Comparison of ENCODE assay signal across 8 cellular contexts in the genomic region with DNA sequence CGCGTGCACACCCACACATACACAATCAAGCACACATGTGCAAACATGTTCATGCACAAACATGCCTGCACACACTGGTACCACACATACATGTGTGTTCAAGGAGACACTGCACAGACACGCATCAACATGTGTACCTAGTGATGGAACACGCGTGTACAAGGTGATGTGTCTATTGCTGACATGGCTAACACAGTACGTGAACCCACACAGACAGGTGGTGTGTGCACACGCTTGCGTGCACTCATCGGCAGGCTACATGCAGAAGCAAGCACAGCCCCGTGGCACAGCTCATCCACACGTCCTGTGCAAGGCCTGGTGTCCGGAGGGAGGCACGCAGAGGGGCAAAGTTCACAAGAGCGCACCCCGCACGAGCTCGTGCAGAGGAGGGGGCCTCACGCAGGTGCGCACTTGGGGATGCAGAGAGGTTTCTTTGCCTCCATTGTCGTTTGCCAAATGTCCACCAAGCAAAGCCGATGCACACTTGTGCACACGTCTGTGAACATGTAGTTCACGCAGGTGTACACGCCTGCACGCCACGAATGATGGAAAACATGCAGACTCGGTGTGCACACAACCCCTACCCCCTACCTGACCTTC. TPM values are rescaled to one million over a fixed set of nuclear protein-coding genes. Genes with fewer than 3 reads are reported as not detected.
DNase-seq lines count a peak whose midpoint lies in the region; ATAC-seq and TF ChIP-seq lines count a peak whose summit lies in the region.

No MANE protein-coding gene starts in this region.

- H3K27ac ChIP-seq in esophagus (ENCODE audit: low read depth in 2 of 2, low read length in 1 of 2) (peak overlapping the region; percentile 98), prostate gland (peak overlapping the region in 1 of 2 donors; percentile 89)

- no peak for TF ChIP-seq CTCF in GM06990 (IDR thresholded peaks at IDR 0.05; ENCODE audit: insufficient read depth, low read length, poor library complexity, severe bottlenecking)
- TF ChIP-seq CTCF in prostate gland (IDR thresholded peaks at IDR 0.05): no peak

- peaks cover 9% of the 10 kb centered on the region for H3K36me3 ChIP-seq in GM06990 (ENCODE audit: control insufficient read depth, insufficient read depth, low read length)
- peaks cover 0 to 18% of the 10 kb centered on the region in 2 donors for H3K36me3 ChIP-seq in esophagus (ENCODE audit: control insufficient read depth in 2 of 2, insufficient read depth in 2 of 2, low read length in 1 of 2)
- H3K36me3 ChIP-seq in prostate gland: peaks cover 0 to 8% of the 10 kb centered on the region in 2 donors

- peak overlapping the region; percentile 84 for H3K4me3 ChIP-seq in GM06990 (replicated peaks; ENCODE audit: low read depth, low read length)
- H3K4me3 ChIP-seq in esophagus (ENCODE audit: low read depth in 1 of 2, low read length in 2 of 2): peak overlapping the region; percentile 69 to 77
- peak overlapping the region; percentile 79 to 97 for H3K4me3 ChIP-seq in prostate gland

- H3K4me1 ChIP-seq in esophagus (ENCODE audit: control insufficient read depth in 2 of 2, insufficient read depth in 2 of 2, low read length in 1 of 2) (peaks cover 31 to 65% of the 10 kb centered on the region in 2 donors), prostate gland (replicated peaks) (peaks cover 40% of the 10 kb centered on the region)

- no peak for ATAC-seq in GM19455 (IDR thresholded peaks at IDR 0.05; ENCODE audit: unreplicated experiment)

- H3K27me3 ChIP-seq in GM06990 (replicated peaks; ENCODE audit: control insufficient read depth, insufficient read depth, low read length) (no peaks in the 10 kb centered on the region), esophagus (ENCODE audit: control insufficient read depth in 1 of 2, insufficient read depth in 2 of 2, low read length in 2 of 2) (no peaks in the 10 kb centered on the region), prostate gland (replicated peaks; ENCODE audit: insufficient read depth) (no peaks in the 10 kb centered on the region)

- H3K9me3 ChIP-seq in esophagus (ENCODE audit: control insufficient read depth in 2 of 2, insufficient read depth in 1 of 2, low read depth in 1 of 2, low read length in 1 of 2) (no peaks in the 10 kb centered on the region), prostate gland (no peaks in the 10 kb centered on the region)

- intact Hi-C loops in prostate gland (cut with DNase I): loop anchor here (5.0 kb wide), 1 partner anchor 41 kb away; a partner anchor contains a TSS

- DNase-seq in GM06990 (ENCODE audit: extremely low read depth, insufficient read length): no peak
- peak; percentile 52 for DNase-seq in RPMI8226
- DNase-seq in prostate gland (ENCODE audit: low spot score): no peak
- DNase-seq in activated CD4-positive, alpha-beta T cell treated with anti-CD3 and anti-CD28 coated beads for 1 hour: no peak
- no peak for DNase-seq in dedifferentiated amniotic fluid mesenchymal stem cell (ENCODE audit: extremely low spot score)
- DNase-seq in activated effector memory CD4-positive, alpha-beta T cell treated with anti-CD3 and anti-CD28 coated beads, Interleukin-2, amount 50 U/mL, for 16 hours: no peak

- no peak for TF ChIP-seq POLR2A in prostate gland (IDR thresholded peaks at IDR 0.05)

- 23 to 33% methylated on average over 27 of the region's 27 CpGs for WGBS in esophagus, 2 donors
- WGBS in prostate gland: 26% methylated on average over 27 of the region's 27 CpGs

RNA-seq across cellular contexts. Expression of a gene that starts 1.0 kb away (rescaled TPM):
- 100 to 1,000 TPM in 1 of 2 donors, 10 to 100 TPM in 1; 47.7 to 120 TPM for polyA plus RNA-seq in esophagus
- 10 to 100 TPM; 43.2 to 58.6 TPM for total RNA-seq in prostate gland

RNA-seq across cellular contexts. Expression of a gene that starts 1.6 kb away (rescaled TPM):
- polyA plus RNA-seq in esophagus: 10 to 100 TPM; 24.4 to 24.8 TPM
- total RNA-seq in prostate gland: 10 to 100 TPM; 30.6 to 36.9 TPM

RNA-seq across cellular contexts. Expression of a gene that starts 17.7 kb away (rescaled TPM):
- 100 to 1,000 TPM in 1 of 2 donors, 10 to 100 TPM in 1; 74.1 to 127 TPM for polyA plus RNA-seq in esophagus
- total RNA-seq in prostate gland: 100 to 1,000 TPM in 1 of 2 donors, 10 to 100 TPM in 1; 97.3 to 178 TPM

RNA-seq across cellular contexts. Expression of a gene that starts 17.8 kb away (rescaled TPM):
- 10 to 100 TPM; 38.3 to 73.1 TPM for polyA plus RNA-seq in esophagus
- 10 to 100 TPM; 35.8 to 54.0 TPM for total RNA-seq in prostate gland

RNA-seq across cellular contexts. Expression of a gene that starts 24.3 kb away (rescaled TPM):
- 1 to 10 TPM in 1 of 2 donors, under 1 TPM in 1; 0.28 to 1.9 TPM for polyA plus RNA-seq in esophagus
- under 1 TPM in 1 of 2 donors, not detected in 1; 0.80 TPM for total RNA-seq in prostate gland
